ENCODE assay signal across 1 cellular context in genomic region chr22:48703265-48703941, GRCh38.
TF ChIP-seq lines count a peak whose summit lies in the region.

No MANE protein-coding gene starts in this region.

TF ChIP-seq in HepG2, 621 proteins besides CTCF, POLR2A, EP300 and RAD21 (continued from another document):
- no peak for TF ChIP-seq TCF7 (IDR thresholded peaks at IDR 0.05; ENCODE audit: low read depth)
- TF ChIP-seq ZNF230 (CRISPR knock-in tag; IDR thresholded peaks at IDR 0.05): no peak
- TF ChIP-seq FOXP4 (CRISPR knock-in tag; IDR thresholded peaks at IDR 0.05): no peak
- no peak for TF ChIP-seq ZNF674 (CRISPR knock-in tag; IDR thresholded peaks at IDR 0.05; ENCODE audit: low read depth)
- TF ChIP-seq MAZ (IDR thresholded peaks at IDR 0.05; ENCODE audit: borderline replicate concordance, low read depth, low read length): no peak
- TF ChIP-seq MAZ (CRISPR knock-in tag; IDR thresholded peaks at IDR 0.05; ENCODE audit: low read depth): no peak
- TF ChIP-seq ELF4 (CRISPR knock-in tag; IDR thresholded peaks at IDR 0.05; ENCODE audit: borderline replicate concordance): no peak
- no peak for TF ChIP-seq SP5 (CRISPR knock-in tag; IDR thresholded peaks at IDR 0.05; ENCODE audit: borderline replicate concordance, low read depth)
- no peak for TF ChIP-seq ZXDC (CRISPR knock-in tag; IDR thresholded peaks at IDR 0.05)
- no peak for TF ChIP-seq ZNF33B (CRISPR knock-in tag; IDR thresholded peaks at IDR 0.05)
- 0 out of 2 replicates have a peak, but pooled peaks have one; percentile 10 for TF ChIP-seq ZNF552 (CRISPR knock-in tag; IDR thresholded peaks at IDR 0.05; ENCODE audit: borderline replicate concordance)
- TF ChIP-seq ZNF616 (CRISPR knock-in tag; IDR thresholded peaks at IDR 0.05; ENCODE audit: low read depth): no peak
- TF ChIP-seq BHLHE40 (IDR thresholded peaks at IDR 0.05; ENCODE audit: low read length): no peak
- TF ChIP-seq SP2 (CRISPR knock-in tag; IDR thresholded peaks at IDR 0.05): no peak
